In the genomic region with DNA sequence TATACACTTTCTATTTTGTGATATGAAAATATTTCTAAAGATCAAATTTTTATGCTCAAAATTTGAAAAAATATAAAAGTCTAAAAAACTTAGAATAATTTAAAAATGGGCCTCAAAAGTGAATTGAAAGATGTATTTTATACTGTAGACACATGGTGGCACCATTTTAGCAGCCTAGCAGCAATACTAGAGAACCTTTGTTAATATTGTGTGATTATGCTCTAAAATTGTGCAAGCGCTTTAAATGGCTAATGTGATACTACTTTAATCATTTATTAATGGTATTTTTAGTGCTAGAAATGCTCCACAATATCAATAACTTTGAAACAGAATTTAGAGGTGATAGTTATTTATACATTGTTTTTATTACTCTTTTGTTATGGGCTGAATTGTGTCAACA, we compare ENCODE assay signal across 22 cellular contexts. TPM values are rescaled to one million over a fixed set of nuclear protein-coding genes. Genes with fewer than 3 reads are reported as not detected.
DNase-seq lines count a peak whose midpoint lies in the region; TF ChIP-seq lines count a peak whose summit lies in the region.
"Had no signal": no experiment of that assay in that cellular context is flagged by ENCODE, and none has a peak within 500 bp of the region (broad histone marks: within the 10 kb centered on the region; RNA-seq: fewer than 3 reads in every experiment).

No MANE protein-coding gene starts in this region.

- H3K4me3 ChIP-seq in A673 (ENCODE audit: low read depth, low read length, poor library complexity, severe bottlenecking) (no peak overlapping the region), OCI-LY3 (ENCODE audit: low read length) (no peak overlapping the region), uterus (no peak overlapping the region)
- H3K4me3 ChIP-seq: neural progenitor cell, vagina had no signal

- H3K4me2 ChIP-seq in OCI-LY3 (ENCODE audit: low read length): no peak overlapping the region
- H3K4me2 ChIP-seq: neural progenitor cell had no signal

- H3K27ac ChIP-seq in A673 (ENCODE audit: low read depth, low read length, poor library complexity, severe bottlenecking): no peak overlapping the region
- no peak overlapping the region for H3K27ac ChIP-seq in OCI-LY3 (ENCODE audit: low read length)
- no peak overlapping the region for H3K27ac ChIP-seq in uterus
- H3K27ac ChIP-seq: neural progenitor cell, vagina had no signal

- POLR2A ChIA-PET in A673 (lab: Charles Lee; ENCODE audit: low non-redundant PET): no interaction called here

- TF ChIP-seq POLR2A in erythroblast (IDR thresholded peaks at IDR 0.05; ENCODE audit: low read length) (no peak), uterus (IDR thresholded peaks at IDR 0.05) (no peak)

- H4K20me1 ChIP-seq in OCI-LY3 (ENCODE audit: insufficient read depth, low read length): no peaks in the 10 kb centered on the region

- intact Hi-C loops in A673 (cut with micrococcal nuclease; ENCODE audit: unreplicated experiment): no loop called here
- intact Hi-C loops in uterus (cut with DNase I; ENCODE audit: low total_unique reads): no loop called here

- H3K4me1 ChIP-seq in A673 (ENCODE audit: insufficient read depth, low read length, poor library complexity, severe bottlenecking): peaks cover 5% of the 10 kb centered on the region
- H3K4me1 ChIP-seq in OCI-LY3 (ENCODE audit: low read length): peaks cover 5% of the 10 kb centered on the region
- no peaks in the 10 kb centered on the region for H3K4me1 ChIP-seq in uterus

- H3K9ac ChIP-seq in OCI-LY3 (ENCODE audit: low read length): no peak overlapping the region
- H3K9ac ChIP-seq: neural progenitor cell had no signal

- H3K9me3 ChIP-seq in A673 (ENCODE audit: low read depth, low read length, poor library complexity, severe bottlenecking): no peaks in the 10 kb centered on the region
- no peaks in the 10 kb centered on the region for H3K9me3 ChIP-seq in OCI-LY3 (ENCODE audit: insufficient read depth, low read length)
- no peaks in the 10 kb centered on the region for H3K9me3 ChIP-seq in uterus
- H3K9me3 ChIP-seq: vagina had no signal

- TF ChIP-seq CTCF in A673 (conservative IDR thresholded peaks at IDR 0.05; ENCODE audit: low read depth, low read length) (peak; percentile 38; the same call in 1 of the 2 replicates), GM13977 (IDR thresholded peaks at IDR 0.05; ENCODE audit: extremely low read depth, insufficient read depth, missing control alignments) (peak; percentile 21), OCI-LY3 (IDR thresholded peaks at IDR 0.05; ENCODE audit: low read depth, low read length) (peak; percentile 34), uterus (IDR thresholded peaks at IDR 0.05) (no peak)

- H3K79me2 ChIP-seq in OCI-LY3 (ENCODE audit: low read length): peaks cover 20% of the 10 kb centered on the region

- DNase-seq in A673 (ENCODE audit: low spot score) (peak; percentile 14), GM13977 (ENCODE audit: low spot score) (no peak), erythroblast (lab: John Stamatoyannopoulos, UW) (peak; percentile 46), uterus (no peak), HCEC 1CT (no peak), COLO668 (lab: John Stamatoyannopoulos, UW; ENCODE audit: unreplicated experiment) (no peak)
- no peak for DNase-seq in activated CD4-positive, CD25-positive, alpha-beta regulatory T cell (lab: John Stamatoyannopoulos, UW)
- DNase-seq: activated CD4-positive, alpha-beta T cell treated with anti-CD3 and anti-CD28 coated beads, Interleukin-2, amount 10 ng/mL, durations not matched to agents 7 days and 5 days; activated T-cell treated with anti-CD3 and anti-CD28 coated beads, Interleukin-2, amount 50 U/mL, for 72 hours; GF-D8; H9; kidney glomerular epithelial cell; NCI-H1048; NCI-H2081 treated with DMSO at 0.1 percent for 48 hours; NCI-H526 treated with DMSO at 0.1 percent for 48 hours; stimulated activated naive CD8-positive, alpha-beta T cell treated with anti-CD3 and anti-CD28 coated beads, Interleukin-15, amount 100 ng/mL, for 72 hours had no signal

- BruUV-seq in A673 (replicated peaks; lab: Mats Ljungman, UMichigan): no TSS peak

- CTCF ChIA-PET in A673 (lab: Charles Lee): no interaction called here

- in situ Hi-C loops in GM13977 (cut with MboI; ENCODE audit: low pct_unique_long_range_greater_than_20kb, low sequenced_read_pairs, unreplicated experiment): no loop called here

- H3K36me3 ChIP-seq in A673 (ENCODE audit: insufficient read depth, low read length, poor library complexity, severe bottlenecking): no peaks in the 10 kb centered on the region
- no peaks in the 10 kb centered on the region for H3K36me3 ChIP-seq in OCI-LY3 (replicated peaks; ENCODE audit: low read depth, low read length)
- no peaks in the 10 kb centered on the region for H3K36me3 ChIP-seq in uterus
- H3K36me3 ChIP-seq: neural progenitor cell, vagina had no signal

- H3K27me3 ChIP-seq in A673 (replicated peaks; ENCODE audit: insufficient read depth, low read depth, low read length, poor library complexity) (no peaks in the 10 kb centered on the region), OCI-LY3 (ENCODE audit: low read depth, low read length) (no peaks in the 10 kb centered on the region), uterus (no peaks in the 10 kb centered on the region)
- H3K27me3 ChIP-seq: vagina had no signal

- no peak overlapping the region for H2AFZ ChIP-seq in OCI-LY3 (ENCODE audit: low read depth, low read length)
- H2AFZ ChIP-seq: neural progenitor cell had no signal

RNA-seq across cellular contexts. Expression of a gene that starts 3.7 kb away (rescaled TPM):
- 26.1 and 27.2 TPM in 2 replicates for total RNA-seq in A673 (2021)
- 10 to 100 TPM in 3 of 4 donors, 1 to 10 TPM in 1; 3.8 to 32.3 (median 19.0) TPM for total RNA-seq in uterus

RNA-seq across cellular contexts. Expression of a gene that starts 23.0 kb away (rescaled TPM):
- total RNA-seq in A673 (2021) (not detected in 2 replicates), uterus (1 to 10 TPM in 1 of 4 donors, under 1 TPM in 1, not detected in 2; 0.98 to 4.6 TPM)
- total RNA-seq: activated CD4-positive, alpha-beta T cell treated with anti-CD3 and anti-CD28 coated beads, Interleukin-2, amount 10 ng/mL, durations not matched to agents 7 days and 5 days; activated T-cell treated with anti-CD3 and anti-CD28 coated beads, Interleukin-2, amount 50 U/mL, for 72 hours; fibroblast of lung; H9; renal cortical epithelial cell; T-helper 2 cell treated with Interferon-gamma antibody and Interleukin-4, amounts not matched to agents 100 ng/mL and 5 ng/mL, for 36 hours; vagina had no signal

RNA-seq across cellular contexts. Expression of a gene that starts 51.9 kb away (rescaled TPM):
- total RNA-seq in A673 (2021) (27.8 TPM in 2 replicates), uterus (10 to 100 TPM in 3 of 4 donors, 1 to 10 TPM in 1; 5.9 to 53.6 (median 22.5) TPM)

Comparison
In these comparisons a context has a peak if more than half of its experiments do, and no peak if none do; other contexts are left out.
1. DNase-seq: peak in A673 (single experiment) and erythroblast (2 of 2); none in GM13977 (single experiment), uterus (0 of 2), HCEC 1CT (single experiment), activated CD4-positive, CD25-positive, alpha-beta regulatory T cell (0 of 4) and COLO668 (single experiment).
2. CTCF ChIP-seq: peak in A673 (single experiment), GM13977 (single experiment) and OCI-LY3 (single experiment); none in uterus (0 of 4).